Comparison of ENCODE assay signal across 8 cellular contexts in genomic region chr11:110091995-110092576, GRCh38. TPM values are rescaled to one million over a fixed set of nuclear protein-coding genes. Genes with fewer than 3 reads are reported as not detected.
DNase-seq lines count a peak whose midpoint lies in the region; ATAC-seq, FAIRE-seq and TF ChIP-seq lines count a peak whose summit lies in the region.

No MANE protein-coding gene starts in this region.

- no peaks in the 10 kb centered on the region for H3K36me3 Mint-ChIP-seq in CD8-positive, alpha-beta memory T cell
- no peaks in the 10 kb centered on the region for H3K36me3 Mint-ChIP-seq in mesothelial cell of epicardium

- H3K27me3 ChIP-seq in CD8-positive, alpha-beta memory T cell (ENCODE audit: insufficient read depth, low read length, poor library complexity, severe bottlenecking): peaks cover 13% of the 10 kb centered on the region
- H3K27me3 ChIP-seq in Loucy (ENCODE audit: insufficient read depth, low read length, poor library complexity, severe bottlenecking) (no peaks in the 10 kb centered on the region), bronchial epithelial cell (ENCODE audit: control insufficient read depth, insufficient read depth, low read length) (no peaks in the 10 kb centered on the region), aorta (ENCODE audit: control insufficient read depth in 1 of 2, insufficient read depth in 2 of 2, low read length in 1 of 2) (no peaks in the 10 kb centered on the region)

- H3K9me3 ChIP-seq in CD8-positive, alpha-beta memory T cell (ENCODE audit: low read length): no peaks in the 10 kb centered on the region
- H3K9me3 ChIP-seq in Loucy (ENCODE audit: insufficient read depth, low read depth, low read length) (no peaks in the 10 kb centered on the region), aorta (ENCODE audit: control insufficient read depth, low read length) (no peaks in the 10 kb centered on the region)

- H3K27ac ChIP-seq in CD8-positive, alpha-beta memory T cell (ENCODE audit: low read depth, low read length): no peak overlapping the region
- H3K27ac ChIP-seq in aorta (ENCODE audit: low read depth in 1 of 2, low read length in 2 of 2): peak overlapping the region; percentile 58 to 94

- peaks cover 40 to 44% of the 10 kb centered on the region in 2 donors for H3K27me3 Mint-ChIP-seq in CD8-positive, alpha-beta memory T cell
- peaks cover 4% of the 10 kb centered on the region for H3K27me3 Mint-ChIP-seq in mesothelial cell of epicardium (ENCODE audit: low read depth)

- 21 to 22% methylated on average over 17 of the region's 17 CpGs for WGBS in aorta, 2 donors

- peak overlapping the region; percentile 44 to 87 (median 78) for H3K4me3 Mint-ChIP-seq in CD8-positive, alpha-beta memory T cell
- H3K4me3 Mint-ChIP-seq in mesothelial cell of epicardium: peak overlapping the region; percentile 85

- H3K36me3 ChIP-seq in CD8-positive, alpha-beta memory T cell (ENCODE audit: insufficient read depth, low read length): no peaks in the 10 kb centered on the region
- H3K36me3 ChIP-seq in Loucy (ENCODE audit: insufficient read depth, low read length) (no peaks in the 10 kb centered on the region), bronchial epithelial cell (ENCODE audit: control insufficient read depth, insufficient read depth, low read length) (no peaks in the 10 kb centered on the region), aorta (ENCODE audit: control insufficient read depth in 1 of 2, insufficient read depth in 2 of 2, low read length in 1 of 2) (no peaks in the 10 kb centered on the region)

- POLR2A ChIA-PET in CD8-positive, alpha-beta memory T cell (lab: Charles Lee): no interaction called here

- DNase-seq in CD8-positive, alpha-beta memory T cell: no peak
- DNase-seq in bronchial epithelial cell (ENCODE audit: low read depth) (peak; percentile 35), mesothelial cell of epicardium (ENCODE audit: low spot score in 2 of 2, unreplicated experiment in 2 of 2) (no peak), aorta (no peak), cortex of kidney (lab: John Stamatoyannopoulos, UW) (no peak), GM20000 (ENCODE audit: low spot score) (no peak), NCI-H446 treated with DMSO at 0.1 percent for 48 hours (lab: John Stamatoyannopoulos, UW) (no peak)

- TF ChIP-seq CTCF in Loucy (conservative IDR thresholded peaks at IDR 0.05; ENCODE audit: low read length) (no peak), bronchial epithelial cell (IDR thresholded peaks at IDR 0.05; ENCODE audit: insufficient read depth, low read length, severe bottlenecking) (no peak), mesothelial cell of epicardium (IDR thresholded peaks at IDR 0.05; ENCODE audit: unreplicated experiment) (no peak), GM20000 (IDR thresholded peaks at IDR 0.05; ENCODE audit: extremely low read depth, missing control alignments) (no peak)

- no peak overlapping the region for H2AFZ ChIP-seq in Loucy (ENCODE audit: low read length)

- FAIRE-seq in bronchial epithelial cell (lab: Jason Lieb, UNC): no peak

- no peaks in the 10 kb centered on the region for H4K20me1 ChIP-seq in Loucy (ENCODE audit: insufficient read depth, low read length, poor library complexity, severe bottlenecking)

- no peak overlapping the region for H3K4me3 ChIP-seq in CD8-positive, alpha-beta memory T cell (ENCODE audit: low read length)
- H3K4me3 ChIP-seq in Loucy (ENCODE audit: low read length, poor library complexity, severe bottlenecking) (peak overlapping the region; percentile 54), bronchial epithelial cell (ENCODE audit: low read depth, low read length) (peak overlapping the region; percentile 82), aorta (ENCODE audit: low read length in 2 of 2) (peak overlapping the region; percentile 75 to 80)

- intact Hi-C loops in aorta (cut with DNase I): loop anchor here (5.0 to 10.0 kb wide), 6 partner anchors 63 to 1867 kb away; partner anchors contain the start of genes ATM (in 1 of the 2), NPAT (in 1 of the 2) and RDX (in 1 of the 2)

- no peak overlapping the region for H3K9ac ChIP-seq in Loucy (ENCODE audit: low read depth, low read length, poor library complexity, severe bottlenecking)

- peaks cover 3% of the 10 kb centered on the region for H3K4me1 ChIP-seq in CD8-positive, alpha-beta memory T cell (ENCODE audit: insufficient read depth, low read length)
- H3K4me1 ChIP-seq in Loucy (ENCODE audit: insufficient read depth, low read length, poor library complexity, severe bottlenecking) (peaks cover 16% of the 10 kb centered on the region), aorta (ENCODE audit: control insufficient read depth in 1 of 2, insufficient read depth in 2 of 2, low read length in 2 of 2) (peaks cover 0 to 9% of the 10 kb centered on the region in 2 donors)

- H3F3A ChIP-seq in Loucy (ENCODE audit: low read depth): no peaks in the 10 kb centered on the region

- no peak for ATAC-seq in aorta (ENCODE audit: low FRiP score)

- H3K27ac Mint-ChIP-seq in CD8-positive, alpha-beta memory T cell: no peak overlapping the region
- H3K27ac Mint-ChIP-seq in mesothelial cell of epicardium: peak overlapping the region; percentile 94

- H3K9me2 ChIP-seq in Loucy (replicated peaks; ENCODE audit: low read depth, low read length): no peaks in the 10 kb centered on the region

- peak overlapping the region; percentile 29 for H3K4me2 ChIP-seq in Loucy (ENCODE audit: low read depth, low read length, poor library complexity, severe bottlenecking)

- no peaks in the 10 kb centered on the region for H3K9me3 Mint-ChIP-seq in CD8-positive, alpha-beta memory T cell
- H3K9me3 Mint-ChIP-seq in mesothelial cell of epicardium: no peaks in the 10 kb centered on the region

- peaks cover 8 to 14% (median 11%) of the 10 kb centered on the region in 3 donors for H3K4me1 Mint-ChIP-seq in CD8-positive, alpha-beta memory T cell
- peaks cover 36% of the 10 kb centered on the region for H3K4me1 Mint-ChIP-seq in mesothelial cell of epicardium

- no peaks in the 10 kb centered on the region for H3K79me2 ChIP-seq in Loucy (ENCODE audit: insufficient read depth, low read length)

- CTCF ChIA-PET in CD8-positive, alpha-beta memory T cell (lab: Charles Lee): no interaction called here

RNA-seq across cellular contexts. Expression of gene ZC3H12C, which starts 1.1 kb away (rescaled TPM):
- 1 to 10 TPM; 1.5 to 1.9 TPM for total RNA-seq in CD8-positive, alpha-beta memory T cell
- polyA plus RNA-seq in CD8-positive, alpha-beta memory T cell: not detected
- 3.3 and 5.3 TPM in 2 replicates for total RNA-seq in bronchial epithelial cell
- total RNA-seq in mesothelial cell of epicardium: 16.7 to 17.0 TPM (median 17.0 TPM) in 3 replicates
- total RNA-seq in aorta: 10 to 100 TPM; 17.2 to 17.9 TPM
- 1 to 10 TPM; 1.1 to 2.1 TPM for polyA plus RNA-seq in aorta
